18 cellular contexts compared by ENCODE assay signal in genomic region chr14:81446279-81447007, GRCh38. TPM values are rescaled to one million over a fixed set of nuclear protein-coding genes. Genes with fewer than 3 reads are reported as not detected.
DNase-seq lines count a peak whose midpoint lies in the region; ATAC-seq, FAIRE-seq and TF ChIP-seq lines count a peak whose summit lies in the region.
"Had no signal": no experiment of that assay in that cellular context is flagged by ENCODE, and none has a peak within 500 bp of the region (broad histone marks: within the 10 kb centered on the region; RNA-seq: fewer than 3 reads in every experiment).

No MANE protein-coding gene starts in this region.

- no peaks in the 10 kb centered on the region for H3K9me3 Mint-ChIP-seq in activated T-cell treated with anti-CD3 and anti-CD28 coated beads, Interleukin-2, amount 50 U/mL, for 24 hours
- H3K9me3 Mint-ChIP-seq: CD4-positive, alpha-beta T cell; HFFc6 had no signal

- H3K4me1 Mint-ChIP-seq in activated T-cell treated with anti-CD3 and anti-CD28 coated beads, Interleukin-2, amount 50 U/mL, for 24 hours (ENCODE audit: low read depth), result no peaks in the 10 kb centered on the region

- H3K9me3 ChIP-seq in K562 (replicated peaks; ENCODE audit: control insufficient read depth, insufficient read depth, low read depth, low read length) (no peaks in the 10 kb centered on the region), upper lobe of left lung (no peaks in the 10 kb centered on the region)
- H3K9me3 ChIP-seq: A549 had no signal

- TF ChIP-seq CTCF in K562 (IDR thresholded peaks at IDR 0.05 in 2 of 3, conservative IDR thresholded peaks at IDR 0.05 in 1 of 3; ENCODE audit: insufficient read depth in 2 of 3, low read depth in 1 of 3, low read length in 3 of 3) (no peak), upper lobe of left lung (IDR thresholded peaks at IDR 0.05) (no peak)

- FAIRE-seq in K562 (lab: Jason Lieb, UNC), result no peak
- FAIRE-seq: A549, GM12892, GM18507 had no signal

- H3K27me3 ChIP-seq in K562 (ENCODE audit: control insufficient read depth in 2 of 2, insufficient read depth in 2 of 2, low read length in 2 of 2) (no peaks in the 10 kb centered on the region), upper lobe of left lung (no peaks in the 10 kb centered on the region)

- no peaks in the 10 kb centered on the region for H4K20me1 ChIP-seq in K562 (replicated peaks; ENCODE audit: control insufficient read depth, insufficient read depth, low read length)

- H2AFZ ChIP-seq in K562 (ENCODE audit: low read depth, low read length), result 0 out of 2 replicates have a peak overlapping the region, but pooled peaks have one; percentile 16

- H3K4me3 ChIP-seq in K562, result no peak overlapping the region
- no peak overlapping the region for H3K4me3 ChIP-seq in upper lobe of left lung
- H3K4me3 ChIP-seq: A549 had no signal

- no peak for ATAC-seq in K562
- ATAC-seq in upper lobe of left lung (ENCODE audit: low FRiP score in 2 of 2), result peak in 1 of 2 donors; percentile 35
- ATAC-seq: A549 had no signal

- H3K36me3 Mint-ChIP-seq in activated T-cell treated with anti-CD3 and anti-CD28 coated beads, Interleukin-2, amount 50 U/mL, for 24 hours (ENCODE audit: low read depth), result no peaks in the 10 kb centered on the region

- POLR2A ChIA-PET in HEK293T (lab: Yijun Ruan, JAX), result interaction anchor here (1.2 to 2.1 kb wide), 2 partner anchors 10 to 225 kb away, joined by 3 to 10 read pairs; partner anchors contain the start of gene GTF2A1
- POLR2A ChIA-PET in K562 (lab: Yijun Ruan, JAX), result no interaction called here

- H3K27ac ChIP-seq in K562 (ENCODE audit: extremely low read depth, low read depth, low read length) (no peak overlapping the region), upper lobe of left lung (peak overlapping the region in 3 of 4 donors; percentile 7 to 58 (median 39))
- H3K27ac ChIP-seq: A549, KMS-11 had no signal

- no peak for DNase-seq in HEK293T (ENCODE audit: extremely low spot score)
- DNase-seq in K562 (ENCODE audit: extremely low read depth in 1 of 4, low spot score in 3 of 4), result no peak
- peak; percentile 47 for DNase-seq in myocyte (ENCODE audit: low read depth)
- DNase-seq in upper lobe of left lung, result no peak
- no peak for DNase-seq in globus pallidus (ENCODE audit: low spot score)
- no peak for DNase-seq in activated T-cell treated with anti-CD3 and anti-CD28 coated beads, Interleukin-2, amount 50 U/mL, for 24 hours
- DNase-seq in stimulated activated CD4-positive, alpha-beta T cell treated with anti-CD3 and anti-CD28 coated beads, Interleukin-4, amount 100 ng/mL, for 24 hours, result no peak
- DNase-seq: CD4-positive, alpha-beta T cell; HFFc6; MV-4-11; NCI-H1694 treated with DMSO at 0.1 percent for 48 hours; NCI-H510A; SHP77 had no signal

- H3K4me1 ChIP-seq in K562 (replicated peaks in 1 of 2; ENCODE audit: control insufficient read depth in 2 of 2, insufficient read depth in 2 of 2, low read length in 2 of 2), result peaks cover 0 to 6% of the 10 kb centered on the region in 2 experiments; a peak in 3 of 5 replicates
- H3K4me1 ChIP-seq in upper lobe of left lung, result peaks cover 0 to 13% (median 8%) of the 10 kb centered on the region in 4 donors
- H3K4me1 ChIP-seq: A549 had no signal

- H3K4me2 ChIP-seq in K562 (ENCODE audit: insufficient read depth, low read length), result no peak overlapping the region
- H3K4me2 ChIP-seq: A549, KMS-11 had no signal

- H3K27me3 Mint-ChIP-seq in activated T-cell treated with anti-CD3 and anti-CD28 coated beads, Interleukin-2, amount 50 U/mL, for 24 hours, result peaks cover 52% of the 10 kb centered on the region

- H3K9ac ChIP-seq in K562 (ENCODE audit: insufficient read depth in 1 of 2, low read depth in 2 of 2, low read length in 2 of 2), result no peak overlapping the region
- H3K9ac ChIP-seq: KMS-11 had no signal

- intact Hi-C loops in K562 (cut with micrococcal nuclease), result no loop called here

- no peak for TF ChIP-seq EP300 in K562 (IDR thresholded peaks at IDR 0.05; ENCODE audit: low read length)
- no peak for TF ChIP-seq EP300 in upper lobe of left lung (IDR thresholded peaks at IDR 0.05)

- TF ChIP-seq POLR2A in K562 (conservative IDR thresholded peaks at IDR 0.05), result no peak
- no peak for TF ChIP-seq POLR2A in upper lobe of left lung (IDR thresholded peaks at IDR 0.05)

- no peak overlapping the region for H3K27ac Mint-ChIP-seq in activated T-cell treated with anti-CD3 and anti-CD28 coated beads, Interleukin-2, amount 50 U/mL, for 24 hours
- H3K27ac Mint-ChIP-seq: CD4-positive, alpha-beta T cell; HFFc6 had no signal

- H3K79me2 ChIP-seq in K562 (ENCODE audit: control insufficient read depth, insufficient read depth, low read length), result no peaks in the 10 kb centered on the region

- no peak for TF ChIP-seq RAD21 in K562 (CRISPR knock-in tag; conservative IDR thresholded peaks at IDR 0.05 in 1 of 2, IDR thresholded peaks at IDR 0.05 in 1 of 2)

- BruUV-seq in K562 (replicated peaks; lab: Mats Ljungman, UMichigan), result no TSS peak

- CTCF ChIA-PET in HEK293T (lab: Yijun Ruan, JAX), result no interaction called here
- CTCF ChIA-PET in K562 (lab: Yijun Ruan, JAX; ENCODE audit: low intra/inter-chr PET ratio), result no interaction called here

- in situ Hi-C loops in K562 (cut with MboI), result no loop called here

- WGBS in K562 (ENCODE audit: insufficient coverage, low coverage, missing lambda C conversion rate), result 58% methylated on average over 8 of the region's 9 CpGs
- 85 to 88% methylated on average over 8 to 9 of the region's 9 CpGs for WGBS in upper lobe of left lung, 2 donors

- no peaks in the 10 kb centered on the region for H3K9me1 ChIP-seq in K562 (ENCODE audit: control insufficient read depth, insufficient read depth, low read length)

- no peaks in the 10 kb centered on the region for H3K36me3 ChIP-seq in K562 (ENCODE audit: control insufficient read depth, insufficient read depth, low read length)
- no peaks in the 10 kb centered on the region for H3K36me3 ChIP-seq in upper lobe of left lung

- no peak overlapping the region for H3K4me3 Mint-ChIP-seq in activated T-cell treated with anti-CD3 and anti-CD28 coated beads, Interleukin-2, amount 50 U/mL, for 24 hours
- H3K4me3 Mint-ChIP-seq: CD4-positive, alpha-beta T cell; HFFc6 had no signal

TF ChIP-seq in HEK293T, 16 proteins besides CTCF, POLR2A, EP300 and RAD21 (continues in another document):
- no peak for TF ChIP-seq ARNT (IDR thresholded peaks at IDR 0.05)
- TF ChIP-seq HDGF (IDR thresholded peaks at IDR 0.05; ENCODE audit: borderline replicate concordance), result no peak
- TF ChIP-seq FOXK2 (IDR thresholded peaks at IDR 0.05), result no peak
- TF ChIP-seq L3MBTL2 (conservative IDR thresholded peaks at IDR 0.05), result no peak
- no peak for TF ChIP-seq SUZ12 (IDR thresholded peaks at IDR 0.05)
- no peak for TF ChIP-seq PKNOX1 (IDR thresholded peaks at IDR 0.05)
- no peak for TF ChIP-seq FOXM1 (IDR thresholded peaks at IDR 0.05; ENCODE audit: borderline replicate concordance)
- TF ChIP-seq ZNF384 (IDR thresholded peaks at IDR 0.05), result peak; percentile 52; the same call in 1 of the 2 replicates

TF ChIP-seq in K562, 482 proteins besides CTCF, POLR2A, EP300 and RAD21 (continues in another document):
- TF ChIP-seq CREM (IDR thresholded peaks at IDR 0.05; ENCODE audit: low read depth) (no peak), TRIM25 (IDR thresholded peaks at IDR 0.05; ENCODE audit: borderline replicate concordance) (no peak), ATF3 (IDR thresholded peaks at IDR 0.05) (no peak), ATF3 (CRISPR knock-in tag; conservative IDR thresholded peaks at IDR 0.05) (no peak), BACH1 (tag; IDR thresholded peaks at IDR 0.05) (no peak), PHF8 (IDR thresholded peaks at IDR 0.05; ENCODE audit: borderline replicate concordance, low read length) (no peak)

RNA-seq across cellular contexts. Expression of gene STON2, which starts 46.3 kb away (rescaled TPM):
- 206 and 247 TPM in 2 replicates for total RNA-seq in K562 (2011; cell fraction: chromatin; rRNA removed; ENCODE audit: low replicate concordance)
- 93.6 and 103 TPM in 2 replicates for total RNA-seq in K562 (2011; cell fraction: nucleolus; rRNA removed)
- total RNA-seq in K562 (2011; cell fraction: nucleoplasm; rRNA removed), result 120 and 144 TPM in 2 replicates
- total RNA-seq in K562 (2014; rRNA removed) (54.6 and 61.6 TPM in 2 replicates), K562 (2014; rRNA removed; fragmentation: Illumina TruSeq; extraction: Trizol) (90.6 and 106 TPM in 2 replicates), K562 (2015; rRNA removed; fragmentation: Illumina TruSeq; extraction: Trizol) (68.5 and 69.6 TPM in 2 replicates), K562 (2021) (89.4 and 99.3 TPM in 2 replicates), myocyte (67.4 and 78.1 TPM in 2 replicates), upper lobe of left lung (10 to 100 TPM; 22.3 to 34.8 (median 26.7) TPM)
- polyA plus RNA-seq in K562 (2011; rRNA removed) (53.5 and 54.6 TPM in 2 replicates), K562 (2014; fragmentation: Illumina TruSeq; extraction: Trizol) (24.1 and 24.8 TPM in 2 replicates), K562 (2014; fragmentation: Nextera tagmentation; extraction: Ambion mirVana) (10 to 100 TPM in 1 of 2 experiments, 1 to 10 TPM in 1; 7.8 to 30.2 TPM), K562 (2014; rRNA removed) (20.2 and 24.9 TPM in 2 replicates)
- polyA plus RNA-seq in K562 (2011; cell fraction: cytosol; rRNA removed), result 28.3 and 33.4 TPM in 2 replicates
- polyA plus RNA-seq in K562 (2011; cell fraction: nucleus; rRNA removed), result 48.4 and 72.1 TPM in 2 replicates
- 18.9 and 21.5 TPM in 2 replicates for polyA plus RNA-seq in K562 (2012)
- 207 and 259 TPM in 2 replicates for polyA minus RNA-seq in K562 (2011; rRNA and poly(A)+ RNA removed)
- 91.1 and 132 TPM in 2 replicates for polyA minus RNA-seq in K562 (2011; cell fraction: cytosol; rRNA and poly(A)+ RNA removed)
- 127 and 151 TPM in 2 replicates for polyA minus RNA-seq in K562 (2011; cell fraction: nucleus; rRNA and poly(A)+ RNA removed)
- 3.5 TPM for polyA plus RNA-seq in myocyte (2012)
- total RNA-seq: CD4-positive, alpha-beta T cell; HFFc6 had no signal
- polyA plus RNA-seq: BJ had no signal
